ENCODE assay signal across 8 cellular contexts in the genomic region with DNA sequence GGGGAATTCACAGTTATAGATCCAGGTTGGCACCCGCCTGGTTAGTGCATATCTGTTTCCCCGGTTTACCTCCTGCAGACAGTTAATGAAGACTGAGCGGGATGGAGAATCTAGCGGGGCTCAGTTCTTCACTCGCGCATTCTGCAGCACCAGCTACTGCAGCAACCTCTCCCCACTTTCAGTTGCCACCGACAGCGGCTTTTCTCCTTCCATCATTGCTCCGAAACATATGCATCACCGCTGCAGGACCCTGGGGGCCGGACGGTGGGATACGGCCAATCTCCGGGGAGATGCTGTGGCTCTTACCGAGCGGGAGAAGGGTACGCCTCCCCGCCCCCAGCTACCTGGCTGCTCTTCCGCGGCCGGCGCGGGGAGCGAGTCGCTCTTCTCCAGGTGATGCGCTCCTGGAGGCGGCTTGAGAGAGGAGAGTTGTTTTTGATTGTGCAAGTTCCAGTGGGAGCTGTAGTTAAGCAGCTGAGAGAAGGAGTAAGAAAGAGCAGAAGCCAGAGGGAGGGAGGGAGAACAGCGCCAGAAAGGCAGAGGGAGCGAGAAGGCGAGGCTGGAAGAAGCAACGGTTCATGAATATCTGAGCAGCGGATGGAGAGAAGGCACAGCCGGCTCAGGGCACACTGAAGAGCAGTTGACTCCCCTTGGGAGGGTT. TPM values are rescaled to one million over a fixed set of nuclear protein-coding genes. Genes with fewer than 3 reads are reported as not detected.
DNase-seq lines count a peak whose midpoint lies in the region; ATAC-seq lines count a peak whose summit lies in the region.

A gene (minus strand): TSS at position 642 of the 661 bp plus-strand sequence. CDS start 652 bp downstream, outside the sequence.

- H3K27ac ChIP-seq in neuronal stem cell (replicated peaks; ENCODE audit: low read length) (no peak within 1 kb of the TSS), aorta (ENCODE audit: low read depth in 1 of 2, low read length in 2 of 2) (no peak within 1 kb of the TSS)

- H2BK120ac ChIP-seq in neuronal stem cell (ENCODE audit: low read depth, low read length): no peak within 1 kb of the TSS

- H3K4me3 ChIP-seq in adipocyte (ENCODE audit: low read length) (peak within 1 kb of the TSS; percentile 77), neuronal stem cell (ENCODE audit: low read length in 2 of 2) (peak within 1 kb of the TSS in 1 of 2 donors; percentile 76), aorta (ENCODE audit: low read length in 2 of 2) (peak within 1 kb of the TSS; percentile 21 to 39)

- peak within 1 kb of the TSS; percentile 41 for H3K18ac ChIP-seq in neuronal stem cell (ENCODE audit: low read length)

- H3K9me3 ChIP-seq in adipocyte (ENCODE audit: control insufficient read depth, low read length) (no peaks in the 10 kb centered on the region), neuronal stem cell (replicated peaks in 1 of 2; ENCODE audit: control insufficient read depth in 2 of 2, insufficient read depth in 1 of 2, low read depth in 1 of 2, low read length in 2 of 2) (no peaks in the 10 kb centered on the region), aorta (ENCODE audit: control insufficient read depth, low read length) (no peaks in the 10 kb centered on the region)

- peak; percentile 56 for ATAC-seq in GM19035 (IDR thresholded peaks at IDR 0.05; ENCODE audit: unreplicated experiment)
- ATAC-seq in Right ventricle myocardium inferior: peak; percentile 79
- ATAC-seq in aorta (ENCODE audit: low FRiP score): peak; percentile 72
- ATAC-seq in GM21367 (IDR thresholded peaks at IDR 0.05; ENCODE audit: unreplicated experiment): no peak

- no peak within 1 kb of the TSS for H3K4ac ChIP-seq in neuronal stem cell (ENCODE audit: low read length)

- H3K36me3 ChIP-seq in adipocyte (ENCODE audit: control insufficient read depth, insufficient read depth, low read length, severe bottlenecking): no peaks in the 10 kb centered on the region
- no peaks in the 10 kb centered on the region for H3K36me3 ChIP-seq in neuronal stem cell (replicated peaks in 1 of 2; ENCODE audit: control insufficient read depth in 2 of 2, insufficient read depth in 2 of 2, low read length in 2 of 2)
- H3K36me3 ChIP-seq in aorta (ENCODE audit: control insufficient read depth in 1 of 2, insufficient read depth in 2 of 2, low read length in 1 of 2): no peaks in the 10 kb centered on the region

- no peaks in the 10 kb centered on the region for H3K79me1 ChIP-seq in neuronal stem cell (ENCODE audit: low read depth, low read length)

- H3K14ac ChIP-seq in neuronal stem cell (ENCODE audit: low read length): peak within 1 kb of the TSS; percentile 31

- no CpG with 5 or more reads among the region's 33 CpGs for WGBS in neuronal stem cell (ENCODE audit: extremely low coverage in 2 of 2, insufficient read length in 2 of 2, insufficient replicate concordance in 1 of 2), 2 donors
- WGBS in aorta, 2 donors: 2% methylated on average over 33 of the region's 33 CpGs

- H2BK12ac ChIP-seq in neuronal stem cell (ENCODE audit: low read length): no peak within 1 kb of the TSS

- H2AFZ ChIP-seq in neuronal stem cell (ENCODE audit: low read length): peak within 1 kb of the TSS; percentile 66

- intact Hi-C loops in Right ventricle myocardium inferior (cut with DNase I) (loop anchor here (10.0 kb wide), 1 partner anchor 133 kb away; no protein-coding TSS in a partner anchor), aorta (cut with DNase I) (no loop called here)

- no peak within 1 kb of the TSS for H4K8ac ChIP-seq in neuronal stem cell (ENCODE audit: low read depth, low read length)

- no peak within 1 kb of the TSS for H2AK5ac ChIP-seq in neuronal stem cell (ENCODE audit: low read depth, low read length)

- no peak within 1 kb of the TSS for H3K23ac ChIP-seq in neuronal stem cell (ENCODE audit: low read depth, low read length, poor library complexity)

- H4K91ac ChIP-seq in neuronal stem cell (ENCODE audit: low read depth, low read length, poor library complexity): no peak within 1 kb of the TSS

- peaks cover 10% of the 10 kb centered on the region for H3K4me1 ChIP-seq in adipocyte (ENCODE audit: control insufficient read depth, insufficient read depth, low read length)
- peaks cover 0 to 4% of the 10 kb centered on the region in 2 donors for H3K4me1 ChIP-seq in neuronal stem cell (ENCODE audit: control insufficient read depth in 2 of 2, insufficient read depth in 1 of 2, low read depth in 1 of 2, low read length in 2 of 2)
- no peaks in the 10 kb centered on the region for H3K4me1 ChIP-seq in aorta (ENCODE audit: control insufficient read depth in 1 of 2, insufficient read depth in 2 of 2, low read length in 2 of 2)

- H3K27me3 ChIP-seq in adipocyte (replicated peaks; ENCODE audit: control insufficient read depth, insufficient read depth, low read length) (peaks cover 9% of the 10 kb centered on the region), neuronal stem cell (ENCODE audit: control insufficient read depth in 3 of 3, insufficient read depth in 3 of 3, low read depth in 1 of 3, low read length in 3 of 3) (peaks cover 0 to 51% (median 0%) of the 10 kb centered on the region in 3 experiments), aorta (ENCODE audit: control insufficient read depth in 1 of 2, insufficient read depth in 2 of 2, low read length in 1 of 2) (peaks cover 0 to 3% of the 10 kb centered on the region in 2 donors)

- H3K9ac ChIP-seq in adipocyte (ENCODE audit: low read length): peak within 1 kb of the TSS; percentile 16
- peak within 1 kb of the TSS; percentile 7 for H3K9ac ChIP-seq in neuronal stem cell (ENCODE audit: low read depth, low read length, poor library complexity)

- peak within 1 kb of the TSS; percentile 91 for H3K4me2 ChIP-seq in neuronal stem cell (ENCODE audit: insufficient read depth, low read length, poor library complexity, severe bottlenecking)

- H2BK15ac ChIP-seq in neuronal stem cell (ENCODE audit: low read length): no peak within 1 kb of the TSS

- DNase-seq in NCI-H69 (lab: John Stamatoyannopoulos, UW) (peak; percentile 59), adipocyte (ENCODE audit: low read depth) (peak; percentile 67), Right ventricle myocardium inferior (ENCODE audit: missing footprints) (no peak), neuronal stem cell (ENCODE audit: low spot score) (peak; percentile 30), aorta (no peak), GM19240 (ENCODE audit: insufficient read length, low spot score) (no peak)

- no peak within 1 kb of the TSS for H2BK5ac ChIP-seq in neuronal stem cell (ENCODE audit: low read length)

RNA-seq across cellular contexts. Expression of the gene that starts here (rescaled TPM):
- total RNA-seq in Right ventricle myocardium inferior: 28.1 TPM
- polyA plus RNA-seq in neuronal stem cell (2013, experiment 1 of 2): 1.9 TPM
- 1.6 TPM for polyA plus RNA-seq in neuronal stem cell (2013, experiment 2 of 2)
- 100 to 1,000 TPM in 1 of 2 donors, 10 to 100 TPM in 1; 89.7 to 122 TPM for total RNA-seq in aorta
- polyA plus RNA-seq in aorta: 100 to 1,000 TPM in 1 of 2 donors, 10 to 100 TPM in 1; 11.3 to 150 TPM

Comparison
In these comparisons a context has a peak if more than half of its experiments do, and no peak if none do; other contexts are left out.
1. DNase-seq: peak in NCI-H69 (single experiment), adipocyte (single experiment) and neuronal stem cell (single experiment); none in Right ventricle myocardium inferior (single experiment), aorta (0 of 2) and GM19240 (single experiment).